Comparison of ENCODE assay signal across 8 cellular contexts in the genomic region with DNA sequence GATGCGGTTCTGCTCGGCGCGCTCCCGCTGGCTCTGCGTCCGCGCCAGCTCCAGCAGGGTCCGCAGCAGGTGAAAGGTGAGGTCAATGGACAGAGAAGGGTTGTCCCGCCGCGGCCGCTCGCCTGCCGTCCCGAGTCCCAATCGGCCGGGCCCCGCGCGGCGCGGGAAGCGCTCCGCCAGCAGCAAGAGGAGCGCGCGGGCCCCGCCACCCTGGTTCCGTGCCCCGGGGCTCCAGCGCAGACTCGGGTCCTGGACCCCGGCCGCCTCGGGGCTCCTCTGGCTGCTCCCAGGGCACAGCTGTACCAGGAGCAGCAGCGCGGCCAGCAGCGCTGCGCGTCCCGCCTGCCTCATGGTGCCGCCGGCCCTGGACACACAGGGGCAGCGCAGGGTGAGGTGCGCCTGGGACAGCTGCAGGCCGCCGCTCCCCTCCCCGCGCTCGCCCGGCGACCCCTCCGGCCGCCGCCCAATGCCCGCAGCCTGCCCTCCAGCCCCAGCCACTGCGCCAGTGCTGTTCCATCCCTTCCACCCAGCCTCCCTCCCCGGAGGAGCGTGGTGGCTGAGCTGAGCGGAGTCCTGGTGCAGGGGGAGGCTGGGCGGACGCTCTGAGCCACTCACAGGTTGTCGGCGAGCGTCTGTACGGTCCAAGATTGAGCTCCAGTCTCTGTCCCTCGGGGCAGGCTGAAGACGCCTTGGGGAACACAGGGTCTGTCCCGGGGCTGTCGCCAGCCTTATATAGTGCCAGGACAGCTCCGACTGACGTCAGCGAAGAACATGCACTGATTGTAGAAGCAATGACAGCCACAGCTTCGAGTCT. TPM values are rescaled to one million over a fixed set of nuclear protein-coding genes. Genes with fewer than 3 reads are reported as not detected.
A peak's percentile ranks its signal among the peaks of the same experiment; 100 is the strongest.
DNase-seq lines count a peak whose midpoint lies in the region; ATAC-seq and TF ChIP-seq lines count a peak whose summit lies in the region.
"Had no signal": no experiment of that assay in that cellular context is flagged by ENCODE, and none has a peak within 500 bp of the region (broad histone marks: within the 10 kb centered on the region; RNA-seq: fewer than 3 reads in every experiment).

No MANE protein-coding gene starts in this region.

- H3K27ac ChIP-seq in hepatocyte, result no peak overlapping the region
- H3K27ac ChIP-seq: pancreas had no signal

- no peaks in the 10 kb centered on the region for H4K20me1 ChIP-seq in hepatocyte (ENCODE audit: insufficient read depth, poor library complexity, severe bottlenecking)

- no peaks in the 10 kb centered on the region for H3K36me3 ChIP-seq in hepatocyte (replicated peaks; ENCODE audit: insufficient read depth, low read depth)
- H3K36me3 ChIP-seq: pancreas had no signal

- no peak for TF ChIP-seq CTCF in hepatocyte (IDR thresholded peaks at IDR 0.05; ENCODE audit: poor library complexity)

- no peak overlapping the region for H3K4me3 ChIP-seq in hepatocyte
- H3K4me3 ChIP-seq: pancreas had no signal

- 11% methylated on average over 55 of the region's 75 CpGs for WGBS in hepatocyte (ENCODE audit: low lambda C conversion rate, missing lambda C conversion rate)

- DNase-seq in activated naive CD8-positive, alpha-beta T cell treated with anti-CD3 and anti-CD28 coated beads for 36 hours, result no peak
- DNase-seq in hepatocyte (ENCODE audit: low spot score) (no peak), SHP77 (lab: John Stamatoyannopoulos, UW) (no peak), HPDE6-E6E7 (ENCODE audit: extremely low spot score) (no peak)
- DNase-seq in stimulated activated effector memory CD8-positive, alpha-beta T cell treated with anti-CD3 and anti-CD28 coated beads, Interleukin-12 subunit alpha, Interleukin-12 subunit beta, amount 100 ng/mL, for 72 hours (ENCODE audit: low spot score in 2 of 2), result no peak

- ATAC-seq in stimulated activated effector memory CD8-positive, alpha-beta T cell treated with anti-CD3 and anti-CD28 coated beads, Interleukin-12 subunit alpha, Interleukin-12 subunit beta, amount 100 ng/mL, for 72 hours, result no peak

- H3K4me3 Mint-ChIP-seq in activated naive CD8-positive, alpha-beta T cell, result peak overlapping the region; percentile 63
- no peak overlapping the region for H3K4me3 Mint-ChIP-seq in activated naive CD8-positive, alpha-beta T cell treated with anti-CD3 and anti-CD28 coated beads for 36 hours
- H3K4me3 Mint-ChIP-seq in stimulated activated effector memory CD8-positive, alpha-beta T cell treated with anti-CD3 and anti-CD28 coated beads, Interleukin-12 subunit alpha, Interleukin-12 subunit beta, amount 100 ng/mL, for 72 hours, result peak overlapping the region; percentile 55
- H3K4me3 Mint-ChIP-seq: HFFc6 had no signal

- no peaks in the 10 kb centered on the region for H3K79me2 ChIP-seq in hepatocyte

- H2AFZ ChIP-seq in hepatocyte, result no peak overlapping the region

- H3K9me2 ChIP-seq in hepatocyte (replicated peaks; ENCODE audit: insufficient read depth), result no peaks in the 10 kb centered on the region

- H3K27me3 ChIP-seq in hepatocyte, result peaks cover 48% of the 10 kb centered on the region

- H3K4me2 ChIP-seq in hepatocyte, result peak overlapping the region; percentile 49

- H3K4me1 Mint-ChIP-seq in activated naive CD8-positive, alpha-beta T cell (ENCODE audit: low read depth), result peaks cover 7% of the 10 kb centered on the region
- H3K4me1 Mint-ChIP-seq in activated naive CD8-positive, alpha-beta T cell treated with anti-CD3 and anti-CD28 coated beads for 36 hours, result peaks cover 9% of the 10 kb centered on the region
- H3K4me1 Mint-ChIP-seq in stimulated activated effector memory CD8-positive, alpha-beta T cell treated with anti-CD3 and anti-CD28 coated beads, Interleukin-12 subunit alpha, Interleukin-12 subunit beta, amount 100 ng/mL, for 72 hours, result peaks cover 12% of the 10 kb centered on the region

- H3K4me1 ChIP-seq in hepatocyte (ENCODE audit: insufficient read depth), result peaks cover 5% of the 10 kb centered on the region

- no peaks in the 10 kb centered on the region for H3K9me3 Mint-ChIP-seq in activated naive CD8-positive, alpha-beta T cell (ENCODE audit: low read depth)
- H3K9me3 Mint-ChIP-seq in activated naive CD8-positive, alpha-beta T cell treated with anti-CD3 and anti-CD28 coated beads for 36 hours, result no peaks in the 10 kb centered on the region
- no peaks in the 10 kb centered on the region for H3K9me3 Mint-ChIP-seq in stimulated activated effector memory CD8-positive, alpha-beta T cell treated with anti-CD3 and anti-CD28 coated beads, Interleukin-12 subunit alpha, Interleukin-12 subunit beta, amount 100 ng/mL, for 72 hours
- H3K9me3 Mint-ChIP-seq: HFFc6 had no signal

- no peak overlapping the region for H3K27ac Mint-ChIP-seq in activated naive CD8-positive, alpha-beta T cell
- H3K27ac Mint-ChIP-seq in activated naive CD8-positive, alpha-beta T cell treated with anti-CD3 and anti-CD28 coated beads for 36 hours, result no peak overlapping the region
- H3K27ac Mint-ChIP-seq in stimulated activated effector memory CD8-positive, alpha-beta T cell treated with anti-CD3 and anti-CD28 coated beads, Interleukin-12 subunit alpha, Interleukin-12 subunit beta, amount 100 ng/mL, for 72 hours, result no peak overlapping the region
- H3K27ac Mint-ChIP-seq: HFFc6 had no signal

- no peaks in the 10 kb centered on the region for H3K9me3 ChIP-seq in hepatocyte (ENCODE audit: low read depth)
- H3K9me3 ChIP-seq: pancreas had no signal

- H3K27me3 Mint-ChIP-seq in activated naive CD8-positive, alpha-beta T cell, result peaks cover 4% of the 10 kb centered on the region
- peaks cover 22% of the 10 kb centered on the region for H3K27me3 Mint-ChIP-seq in activated naive CD8-positive, alpha-beta T cell treated with anti-CD3 and anti-CD28 coated beads for 36 hours

- H3K36me3 Mint-ChIP-seq in activated naive CD8-positive, alpha-beta T cell, result peaks cover 11% of the 10 kb centered on the region
- peaks cover 20% of the 10 kb centered on the region for H3K36me3 Mint-ChIP-seq in activated naive CD8-positive, alpha-beta T cell treated with anti-CD3 and anti-CD28 coated beads for 36 hours
- peaks cover 19% of the 10 kb centered on the region for H3K36me3 Mint-ChIP-seq in stimulated activated effector memory CD8-positive, alpha-beta T cell treated with anti-CD3 and anti-CD28 coated beads, Interleukin-12 subunit alpha, Interleukin-12 subunit beta, amount 100 ng/mL, for 72 hours

RNA-seq across cellular contexts. Expression of a gene that starts 0.5 kb away (rescaled TPM):
- 1 to 10 TPM; 1.3 to 1.6 TPM for total RNA-seq in activated naive CD8-positive, alpha-beta T cell treated with anti-CD3 and anti-CD28 coated beads for 36 hours
- total RNA-seq in hepatocyte, result 1.4 and 2.9 TPM in 2 replicates
- polyA plus RNA-seq in hepatocyte, result 1.0 and 2.6 TPM in 2 replicates

RNA-seq across cellular contexts. Expression of a gene that starts 15.1 kb away (rescaled TPM):
- total RNA-seq in activated naive CD8-positive, alpha-beta T cell treated with anti-CD3 and anti-CD28 coated beads for 36 hours, result 10 to 100 TPM; 84.4 to 87.8 TPM
- 71.4 and 96.8 TPM in 2 replicates for total RNA-seq in hepatocyte
- 111 and 131 TPM in 2 replicates for polyA plus RNA-seq in hepatocyte

RNA-seq across cellular contexts. Expression of a gene that starts 25.5 kb away (rescaled TPM):
- total RNA-seq in activated naive CD8-positive, alpha-beta T cell treated with anti-CD3 and anti-CD28 coated beads for 36 hours, result under 1 TPM; 0.24 to 0.33 TPM
- total RNA-seq in hepatocyte, result not detected in 2 replicates
- not detected in 2 replicates for polyA plus RNA-seq in hepatocyte
- total RNA-seq: HFFc6 had no signal

RNA-seq across cellular contexts. Expression of a gene that starts 32.5 kb away (rescaled TPM):
- total RNA-seq in activated naive CD8-positive, alpha-beta T cell treated with anti-CD3 and anti-CD28 coated beads for 36 hours, result not detected
- not detected in 2 replicates for total RNA-seq in hepatocyte
- not detected in 2 replicates for polyA plus RNA-seq in hepatocyte
- total RNA-seq: HFFc6 had no signal

RNA-seq across cellular contexts. Expression of a gene that starts 44.9 kb away (rescaled TPM):
- under 1 TPM; 0.14 to 0.22 TPM for total RNA-seq in activated naive CD8-positive, alpha-beta T cell treated with anti-CD3 and anti-CD28 coated beads for 36 hours
- total RNA-seq in hepatocyte, result 0.20 TPM in 1 of 2 replicates, not detected in the other
- not detected in 2 replicates for polyA plus RNA-seq in hepatocyte
- total RNA-seq: HFFc6 had no signal
